Comparison of ENCODE assay signal across 1 cellular context in the genomic region with DNA sequence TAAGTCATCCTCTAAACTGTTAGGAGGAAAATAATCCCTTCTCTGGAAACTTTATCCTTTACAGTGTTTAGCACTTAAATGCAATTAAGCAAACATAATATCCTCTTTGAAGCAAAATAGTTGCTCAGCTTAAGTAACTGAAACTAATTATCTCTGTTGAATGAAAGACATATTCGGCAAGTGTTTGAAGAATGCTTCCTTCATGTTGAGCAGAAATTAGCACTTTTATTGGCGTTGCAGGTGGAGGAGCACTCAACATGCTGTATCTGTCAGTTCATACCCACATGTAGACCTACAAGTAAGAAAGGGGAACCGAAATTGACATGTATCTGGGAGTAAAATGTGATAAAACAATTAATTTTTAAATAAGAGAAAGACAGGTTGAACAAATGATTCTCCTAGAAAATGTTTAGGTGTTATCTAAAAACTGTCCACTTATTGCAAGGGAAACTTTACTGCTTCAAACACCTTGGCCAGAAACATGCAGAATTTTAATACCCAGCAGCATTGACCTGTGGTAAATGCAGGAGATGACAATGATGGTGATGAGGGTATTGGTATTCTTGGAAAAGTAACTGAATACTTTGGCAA.
TF ChIP-seq lines count a peak whose summit lies in the region.

No MANE protein-coding gene starts in this region.

TF ChIP-seq in GM12878, 131 proteins besides CTCF, POLR2A, EP300 and RAD21 (continued from another document):
- TF ChIP-seq E4F1 (IDR thresholded peaks at IDR 0.05; ENCODE audit: borderline replicate concordance, partially characterized antibody) (no peak), TCF7 (IDR thresholded peaks at IDR 0.05; ENCODE audit: borderline replicate concordance) (no peak), MYB (IDR thresholded peaks at IDR 0.05; ENCODE audit: borderline replicate concordance, low read depth, low read length) (no peak), SREBF1 (IDR thresholded peaks at IDR 0.05; ENCODE audit: low read length) (no peak), BCL11A (IDR thresholded peaks at IDR 0.05; ENCODE audit: low read depth, low read length) (peak; percentile 12; the same call in 1 of the 2 replicates), SRF (IDR thresholded peaks at IDR 0.05; ENCODE audit: low read depth in 2 of 2, low read length in 2 of 2) (no peak), RUNX3 (IDR thresholded peaks at IDR 0.05; ENCODE audit: low read length) (no peak), USF1 (IDR thresholded peaks at IDR 0.05; ENCODE audit: borderline replicate concordance, extremely low read length, insufficient read depth, low read depth, low read length) (no peak), FOS (IDR thresholded peaks at IDR 0.05; ENCODE audit: borderline replicate concordance, extremely low read depth, insufficient read length) (no peak), ZNF384 (IDR thresholded peaks at IDR 0.05; ENCODE audit: borderline replicate concordance, low read depth, low read length) (no peak), RBBP5 (conservative IDR thresholded peaks at IDR 0.05) (no peak), CREB1 (IDR thresholded peaks at IDR 0.05; ENCODE audit: low read depth) (no peak), ZBTB33 (IDR thresholded peaks at IDR 0.05) (no peak), SUPT20H (IDR thresholded peaks at IDR 0.05; ENCODE audit: borderline replicate concordance, control insufficient read depth, low read depth, low read length) (no peak), MTA2 (IDR thresholded peaks at IDR 0.05; ENCODE audit: low read depth) (peak; percentile 98), JUND (IDR thresholded peaks at IDR 0.05; ENCODE audit: low read depth, low read length) (no peak), PML (IDR thresholded peaks at IDR 0.05; ENCODE audit: low read length) (no peak), ASH2L (IDR thresholded peaks at IDR 0.05; ENCODE audit: borderline replicate concordance, low read depth) (no peak), ZNF24 (IDR thresholded peaks at IDR 0.05) (peak; percentile 94), SPI1 (IDR thresholded peaks at IDR 0.05; ENCODE audit: borderline replicate concordance, insufficient read depth, low read depth, low read length) (peak; percentile 75), ZNF217 (IDR thresholded peaks at IDR 0.05) (no peak; the same call in 1 of the 2 replicates), TCF12 (IDR thresholded peaks at IDR 0.05; ENCODE audit: low read depth, low read length) (no peak), BHLHE40 (IDR thresholded peaks at IDR 0.05; ENCODE audit: borderline replicate concordance in 1 of 2, low read depth in 2 of 2, low read length in 1 of 2) (no peak), SMC3 (IDR thresholded peaks at IDR 0.05; ENCODE audit: borderline replicate concordance, low read length) (no peak), SMARCA5 (IDR thresholded peaks at IDR 0.05) (no peak), PAX8 (IDR thresholded peaks at IDR 0.05) (no peak), HCFC1 (IDR thresholded peaks at IDR 0.05; ENCODE audit: low read length) (no peak), ZNF207 (IDR thresholded peaks at IDR 0.05; ENCODE audit: borderline replicate concordance) (no peak), CHD4 (IDR thresholded peaks at IDR 0.05) (no peak), CBX3 (IDR thresholded peaks at IDR 0.05; ENCODE audit: borderline replicate concordance, low read depth) (no peak), PKNOX1 (IDR thresholded peaks at IDR 0.05) (peak; percentile 52; the same call in 1 of the 2 replicates), TCF3 (IDR thresholded peaks at IDR 0.05; ENCODE audit: borderline replicate concordance, insufficient read depth, low read depth, low read length) (no peak), KLF5 (IDR thresholded peaks at IDR 0.05; ENCODE audit: partially characterized antibody) (no peak), NR2C1 (IDR thresholded peaks at IDR 0.05) (no peak), FOXK2 (IDR thresholded peaks at IDR 0.05) (no peak)
- TF ChIP-seq, protein P1, sequence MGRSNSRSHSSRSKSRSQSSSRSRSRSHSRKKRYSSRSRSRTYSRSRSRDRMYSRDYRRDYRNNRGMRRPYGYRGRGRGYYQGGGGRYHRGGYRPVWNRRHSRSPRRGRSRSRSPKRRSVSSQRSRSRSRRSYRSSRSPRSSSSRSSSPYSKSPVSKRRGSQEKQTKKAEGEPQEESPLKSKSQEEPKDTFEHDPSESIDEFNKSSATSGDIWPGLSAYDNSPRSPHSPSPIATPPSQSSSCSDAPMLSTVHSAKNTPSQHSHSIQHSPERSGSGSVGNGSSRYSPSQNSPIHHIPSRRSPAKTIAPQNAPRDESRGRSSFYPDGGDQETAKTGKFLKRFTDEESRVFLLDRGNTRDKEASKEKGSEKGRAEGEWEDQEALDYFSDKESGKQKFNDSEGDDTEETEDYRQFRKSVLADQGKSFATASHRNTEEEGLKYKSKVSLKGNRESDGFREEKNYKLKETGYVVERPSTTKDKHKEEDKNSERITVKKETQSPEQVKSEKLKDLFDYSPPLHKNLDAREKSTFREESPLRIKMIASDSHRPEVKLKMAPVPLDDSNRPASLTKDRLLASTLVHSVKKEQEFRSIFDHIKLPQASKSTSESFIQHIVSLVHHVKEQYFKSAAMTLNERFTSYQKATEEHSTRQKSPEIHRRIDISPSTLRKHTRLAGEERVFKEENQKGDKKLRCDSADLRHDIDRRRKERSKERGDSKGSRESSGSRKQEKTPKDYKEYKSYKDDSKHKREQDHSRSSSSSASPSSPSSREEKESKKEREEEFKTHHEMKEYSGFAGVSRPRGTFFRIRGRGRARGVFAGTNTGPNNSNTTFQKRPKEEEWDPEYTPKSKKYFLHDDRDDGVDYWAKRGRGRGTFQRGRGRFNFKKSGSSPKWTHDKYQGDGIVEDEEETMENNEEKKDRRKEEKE (IDR thresholded peaks at IDR 0.05): no peak
- TF ChIP-seq, protein P2, sequence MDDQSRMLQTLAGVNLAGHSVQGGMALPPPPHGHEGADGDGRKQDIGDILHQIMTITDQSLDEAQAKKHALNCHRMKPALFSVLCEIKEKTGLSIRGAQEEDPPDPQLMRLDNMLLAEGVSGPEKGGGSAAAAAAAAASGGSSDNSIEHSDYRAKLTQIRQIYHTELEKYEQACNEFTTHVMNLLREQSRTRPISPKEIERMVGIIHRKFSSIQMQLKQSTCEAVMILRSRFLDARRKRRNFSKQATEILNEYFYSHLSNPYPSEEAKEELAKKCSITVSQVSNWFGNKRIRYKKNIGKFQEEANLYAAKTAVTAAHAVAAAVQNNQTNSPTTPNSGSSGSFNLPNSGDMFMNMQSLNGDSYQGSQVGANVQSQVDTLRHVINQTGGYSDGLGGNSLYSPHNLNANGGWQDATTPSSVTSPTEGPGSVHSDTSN (IDR thresholded peaks at IDR 0.05; ENCODE audit: insufficient replicate concordance, low read depth, low read length): no peak
- TF ChIP-seq, protein P3, sequence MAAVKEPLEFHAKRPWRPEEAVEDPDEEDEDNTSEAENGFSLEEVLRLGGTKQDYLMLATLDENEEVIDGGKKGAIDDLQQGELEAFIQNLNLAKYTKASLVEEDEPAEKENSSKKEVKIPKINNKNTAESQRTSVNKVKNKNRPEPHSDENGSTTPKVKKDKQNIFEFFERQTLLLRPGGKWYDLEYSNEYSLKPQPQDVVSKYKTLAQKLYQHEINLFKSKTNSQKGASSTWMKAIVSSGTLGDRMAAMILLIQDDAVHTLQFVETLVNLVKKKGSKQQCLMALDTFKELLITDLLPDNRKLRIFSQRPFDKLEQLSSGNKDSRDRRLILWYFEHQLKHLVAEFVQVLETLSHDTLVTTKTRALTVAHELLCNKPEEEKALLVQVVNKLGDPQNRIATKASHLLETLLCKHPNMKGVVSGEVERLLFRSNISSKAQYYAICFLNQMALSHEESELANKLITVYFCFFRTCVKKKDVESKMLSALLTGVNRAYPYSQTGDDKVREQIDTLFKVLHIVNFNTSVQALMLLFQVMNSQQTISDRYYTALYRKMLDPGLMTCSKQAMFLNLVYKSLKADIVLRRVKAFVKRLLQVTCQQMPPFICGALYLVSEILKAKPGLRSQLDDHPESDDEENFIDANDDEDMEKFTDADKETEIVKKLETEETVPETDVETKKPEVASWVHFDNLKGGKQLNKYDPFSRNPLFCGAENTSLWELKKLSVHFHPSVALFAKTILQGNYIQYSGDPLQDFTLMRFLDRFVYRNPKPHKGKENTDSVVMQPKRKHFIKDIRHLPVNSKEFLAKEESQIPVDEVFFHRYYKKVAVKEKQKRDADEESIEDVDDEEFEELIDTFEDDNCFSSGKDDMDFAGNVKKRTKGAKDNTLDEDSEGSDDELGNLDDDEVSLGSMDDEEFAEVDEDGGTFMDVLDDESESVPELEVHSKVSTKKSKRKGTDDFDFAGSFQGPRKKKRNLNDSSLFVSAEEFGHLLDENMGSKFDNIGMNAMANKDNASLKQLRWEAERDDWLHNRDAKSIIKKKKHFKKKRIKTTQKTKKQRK (IDR thresholded peaks at IDR 0.05; ENCODE audit: low read depth, low read length): no peak
